In genomic region chr9:6715755-6716643, GRCh38 we compare ENCODE assay signal across 8 cellular contexts. TPM values are rescaled to one million over a fixed set of nuclear protein-coding genes. Genes with fewer than 3 reads are reported as not detected.
DNase-seq lines count a peak whose midpoint lies in the region; ATAC-seq and TF ChIP-seq lines count a peak whose summit lies in the region.

No MANE protein-coding gene starts in this region.

- peak; percentile 94 for ATAC-seq in upper lobe of right lung

- no peaks in the 10 kb centered on the region for H3K9me3 ChIP-seq in prostate gland
- H3K9me3 ChIP-seq in upper lobe of right lung: no peaks in the 10 kb centered on the region

- DNase-seq in Daoy (ENCODE audit: low read depth) (peak; percentile 60), HFF-Myc (ENCODE audit: extremely low read depth, low read depth) (no peak), NCI-H345 treated with DMSO at 0.1 percent for 48 hours (lab: John Stamatoyannopoulos, UW; ENCODE audit: unreplicated experiment) (peak; percentile 89), activated T-helper 1 cell treated with Interleukin-2 at 50 U/mL for 16 hours (ENCODE audit: low read depth) (peak; percentile 40), fibroblast of villous mesenchyme (ENCODE audit: low read depth) (peak; percentile 51), prostate gland (ENCODE audit: low spot score) (peak; percentile 47), upper lobe of right lung (peak; percentile 90), Ammon's horn (ENCODE audit: low spot score) (no peak)

- H3K4me3 ChIP-seq in HFF-Myc (replicated peaks; ENCODE audit: low read depth, low read length): peak overlapping the region; percentile 31
- peak overlapping the region; percentile 60 for H3K4me3 ChIP-seq in fibroblast of villous mesenchyme (ENCODE audit: low read depth, low read length)
- peak overlapping the region; percentile 29 to 33 for H3K4me3 ChIP-seq in prostate gland
- peak overlapping the region; percentile 52 for H3K4me3 ChIP-seq in upper lobe of right lung

- no peaks in the 10 kb centered on the region for H3K4me1 ChIP-seq in prostate gland (replicated peaks)
- H3K4me1 ChIP-seq in upper lobe of right lung: no peaks in the 10 kb centered on the region

- no peaks in the 10 kb centered on the region for H3K36me3 ChIP-seq in prostate gland
- H3K36me3 ChIP-seq in upper lobe of right lung: no peaks in the 10 kb centered on the region

- WGBS in prostate gland: 48% methylated on average over 61 of the region's 61 CpGs

- no peak for TF ChIP-seq CTCF in HFF-Myc (IDR thresholded peaks at IDR 0.05; ENCODE audit: low read depth, low read length, missing control alignments)
- no peak for TF ChIP-seq CTCF in fibroblast of villous mesenchyme (IDR thresholded peaks at IDR 0.05; ENCODE audit: insufficient read depth, low read depth, low read length)
- TF ChIP-seq CTCF in prostate gland (IDR thresholded peaks at IDR 0.05): no peak
- TF ChIP-seq CTCF in upper lobe of right lung (IDR thresholded peaks at IDR 0.05): no peak

- H3K27me3 ChIP-seq in prostate gland (replicated peaks; ENCODE audit: insufficient read depth): no peaks in the 10 kb centered on the region
- no peaks in the 10 kb centered on the region for H3K27me3 ChIP-seq in upper lobe of right lung

- intact Hi-C loops in prostate gland (cut with DNase I): no loop called here
- intact Hi-C loops in upper lobe of right lung (cut with DNase I): no loop called here

- peak overlapping the region; percentile 47 to 56 for H3K27ac ChIP-seq in prostate gland
- H3K27ac ChIP-seq in upper lobe of right lung: peak overlapping the region; percentile 58

- TF ChIP-seq POLR2A in prostate gland (IDR thresholded peaks at IDR 0.05): no peak

RNA-seq across cellular contexts. Expression of gene KDM4C, which starts 41.8 kb away (rescaled TPM):
- 10.6 and 12.7 TPM in 2 replicates for total RNA-seq in Daoy (2014; rRNA removed; shearing (Covaris generic))
- total RNA-seq in fibroblast of villous mesenchyme: 26.7 and 31.1 TPM in 2 replicates
- total RNA-seq in prostate gland: 10 to 100 TPM; 18.1 to 27.7 TPM
- total RNA-seq in upper lobe of right lung: 37.2 TPM

Comparison
In these comparisons a context has a peak if more than half of its experiments do, and no peak if none do; other contexts are left out.
1. DNase-seq: peak in Daoy (single experiment), NCI-H345 treated with DMSO at 0.1 percent for 48 hours (single experiment), activated T-helper 1 cell treated with Interleukin-2 at 50 U/mL for 16 hours (single experiment), fibroblast of villous mesenchyme (single experiment), prostate gland (single experiment) and upper lobe of right lung (single experiment); none in HFF-Myc (single experiment) and Ammon's horn (single experiment).
2. Peak in every context shown above with its lines, with median percentiles within 50 percentile points of each other: H3K4me3 ChIP-seq.